Comparison of ENCODE assay signal across 1 cellular context in the genomic region with DNA sequence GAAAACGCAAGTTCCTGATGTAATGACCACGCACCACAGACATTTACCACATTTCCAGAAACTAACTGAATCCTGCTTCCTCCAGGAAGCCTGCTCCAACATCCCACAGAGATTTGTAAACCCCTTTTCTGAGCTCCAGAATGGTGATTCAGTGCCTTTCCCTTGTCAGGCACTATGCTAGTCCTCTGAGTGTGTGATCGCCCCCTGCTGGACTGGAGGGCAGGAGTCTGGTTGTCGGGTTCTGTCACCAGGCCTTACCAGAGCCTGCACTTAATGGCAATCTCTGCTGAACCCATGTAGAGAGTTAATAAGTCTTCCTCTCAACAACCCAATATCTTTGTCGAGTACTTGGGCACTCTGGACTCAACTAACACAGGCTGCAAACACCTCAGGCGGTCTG.
TF ChIP-seq lines count a peak whose summit lies in the region.

No MANE protein-coding gene starts in this region.

TF ChIP-seq in SK-N-SH treated with all-trans-retinoic acid at 6 μM for 48 hours, 23 proteins besides CTCF, POLR2A, EP300 and RAD21 (continued from another document):
- TF ChIP-seq, protein P1, sequence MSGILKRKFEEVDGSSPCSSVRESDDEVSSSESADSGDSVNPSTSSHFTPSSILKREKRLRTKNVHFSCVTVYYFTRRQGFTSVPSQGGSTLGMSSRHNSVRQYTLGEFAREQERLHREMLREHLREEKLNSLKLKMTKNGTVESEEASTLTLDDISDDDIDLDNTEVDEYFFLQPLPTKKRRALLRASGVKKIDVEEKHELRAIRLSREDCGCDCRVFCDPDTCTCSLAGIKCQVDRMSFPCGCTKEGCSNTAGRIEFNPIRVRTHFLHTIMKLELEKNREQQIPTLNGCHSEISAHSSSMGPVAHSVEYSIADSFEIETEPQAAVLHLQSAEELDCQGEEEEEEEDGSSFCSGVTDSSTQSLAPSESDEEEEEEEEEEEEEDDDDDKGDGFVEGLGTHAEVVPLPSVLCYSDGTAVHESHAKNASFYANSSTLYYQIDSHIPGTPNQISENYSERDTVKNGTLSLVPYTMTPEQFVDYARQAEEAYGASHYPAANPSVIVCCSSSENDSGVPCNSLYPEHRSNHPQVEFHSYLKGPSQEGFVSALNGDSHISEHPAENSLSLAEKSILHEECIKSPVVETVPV (CRISPR knock-in tag; IDR thresholded peaks at IDR 0.05), result no peak
- no peak for TF ChIP-seq SNAI2 (CRISPR knock-in tag; IDR thresholded peaks at IDR 0.05)
- no peak for TF ChIP-seq BACH2 (CRISPR knock-in tag; IDR thresholded peaks at IDR 0.05; ENCODE audit: borderline replicate concordance)
- no peak for TF ChIP-seq ZFP30 (CRISPR knock-in tag; IDR thresholded peaks at IDR 0.05)
- TF ChIP-seq OSR1 (CRISPR knock-in tag; IDR thresholded peaks at IDR 0.05), result no peak
- no peak for TF ChIP-seq ZFP3 (CRISPR knock-in tag; IDR thresholded peaks at IDR 0.05)
- TF ChIP-seq, protein P2, sequence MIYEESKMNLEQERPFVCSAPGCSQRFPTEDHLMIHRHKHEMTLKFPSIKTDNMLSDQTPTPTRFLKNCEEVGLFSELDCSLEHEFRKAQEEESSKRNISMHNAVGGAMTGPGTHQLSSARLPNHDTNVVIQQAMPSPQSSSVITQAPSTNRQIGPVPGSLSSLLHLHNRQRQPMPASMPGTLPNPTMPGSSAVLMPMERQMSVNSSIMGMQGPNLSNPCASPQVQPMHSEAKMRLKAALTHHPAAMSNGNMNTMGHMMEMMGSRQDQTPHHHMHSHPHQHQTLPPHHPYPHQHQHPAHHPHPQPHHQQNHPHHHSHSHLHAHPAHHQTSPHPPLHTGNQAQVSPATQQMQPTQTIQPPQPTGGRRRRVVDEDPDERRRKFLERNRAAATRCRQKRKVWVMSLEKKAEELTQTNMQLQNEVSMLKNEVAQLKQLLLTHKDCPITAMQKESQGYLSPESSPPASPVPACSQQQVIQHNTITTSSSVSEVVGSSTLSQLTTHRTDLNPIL (CRISPR knock-in tag; IDR thresholded peaks at IDR 0.05; ENCODE audit: low read depth), result no peak
